ENCODE assay signal across 9 cellular contexts in genomic region chr21:38804030-38804616, GRCh38. TPM values are rescaled to one million over a fixed set of nuclear protein-coding genes. Genes with fewer than 3 reads are reported as not detected.
DNase-seq lines count a peak whose midpoint lies in the region; ATAC-seq, FAIRE-seq and TF ChIP-seq lines count a peak whose summit lies in the region.
"Had no signal": no experiment of that assay in that cellular context is flagged by ENCODE, and none has a peak within 500 bp of the region (broad histone marks: within the 10 kb centered on the region; RNA-seq: fewer than 3 reads in every experiment).

No MANE protein-coding gene starts in this region.

- TF ChIP-seq CTCF in liver (IDR thresholded peaks at IDR 0.05; ENCODE audit: low read depth, low read length, missing input control) = no peak
- TF ChIP-seq CTCF in HepG2 (CRISPR knock-in tag; IDR thresholded peaks at IDR 0.05) = no peak
- no peak for TF ChIP-seq CTCF in brain (conservative IDR thresholded peaks at IDR 0.05)

- intact Hi-C loops in HepG2 (cut with micrococcal nuclease; ENCODE audit: unreplicated experiment) = loop anchor here (10.0 kb wide), 1 partner anchor 331 kb away; no protein-coding TSS in a partner anchor

- DNase-seq in HepG2 (ENCODE audit: low spot score) (no peak), NCI-H128 (lab: John Stamatoyannopoulos, UW; ENCODE audit: unreplicated experiment) (no peak), HPDE6-E6E7 (ENCODE audit: extremely low spot score) (no peak), medulla oblongata (ENCODE audit: extremely low spot score) (no peak)

- POLR2A ChIA-PET in HepG2 (lab: Yijun Ruan, JAX) = interaction anchor here (4.2 kb wide), 1 partner anchor 16 kb away, joined by 28 read pairs; no protein-coding TSS in a partner anchor

- H3K27me3 ChIP-seq in liver (ENCODE audit: control insufficient read depth in 4 of 4, insufficient read depth in 4 of 4, low read length in 3 of 4) (no peaks in the 10 kb centered on the region), HepG2 (ENCODE audit: control insufficient read depth in 1 of 2, insufficient read depth in 2 of 2, low read length in 2 of 2) (no peaks in the 10 kb centered on the region; a peak in 1 of 5 replicates), mucosa of rectum (ENCODE audit: control insufficient read depth in 2 of 2, insufficient read depth in 2 of 2, low read length in 2 of 2) (no peaks in the 10 kb centered on the region)

- H3K27me3 Mint-ChIP-seq in brain = peaks cover 34% of the 10 kb centered on the region

- no peak overlapping the region for H3K4me2 ChIP-seq in HepG2 (ENCODE audit: low read depth, low read length)

- peaks cover 31% of the 10 kb centered on the region for H3K79me2 ChIP-seq in HepG2 (ENCODE audit: insufficient read depth, low read length)

- peaks cover 0 to 8% (median 0%) of the 10 kb centered on the region in 4 donors for H3K36me3 ChIP-seq in liver (ENCODE audit: control insufficient read depth in 4 of 4, insufficient read depth in 3 of 4, low read depth in 1 of 4, low read length in 3 of 4)
- H3K36me3 ChIP-seq in HepG2 (replicated peaks in 1 of 2; ENCODE audit: control insufficient read depth in 1 of 2, insufficient read depth in 2 of 2, low read length in 2 of 2) = peaks cover under 1 to 2% of the 10 kb centered on the region in 2 experiments; a peak in 3 of 5 replicates
- H3K36me3 ChIP-seq in mucosa of rectum (ENCODE audit: control insufficient read depth in 2 of 2, insufficient read depth in 2 of 2, low read length in 2 of 2) = peaks cover 0 to 3% of the 10 kb centered on the region in 2 donors

- no peak for TF ChIP-seq POLR2A in HepG2 (IDR thresholded peaks at IDR 0.05; ENCODE audit: insufficient read depth in 1 of 2, low read depth in 2 of 2, low read length in 2 of 2)

- H3K36me3 Mint-ChIP-seq in brain = peaks cover 3% of the 10 kb centered on the region

- H3K4me3 ChIP-seq in liver (ENCODE audit: low read depth in 1 of 3, low read length in 3 of 3) = peak overlapping the region in 1 of 3 donors; percentile 73
- H3K4me3 ChIP-seq in HepG2 (replicated peaks in 1 of 3; ENCODE audit: insufficient read depth in 1 of 3, low read depth in 2 of 3, low read length in 3 of 3) = no peak overlapping the region
- peak overlapping the region; percentile 81 to 93 for H3K4me3 ChIP-seq in mucosa of rectum (ENCODE audit: low read length in 2 of 2)

- peak overlapping the region in 3 of 5 experiments; percentile 67 to 88 (median 76) for H3K27ac Mint-ChIP-seq in brain

- FAIRE-seq in HepG2 (lab: Jason Lieb, UNC) = no peak
- FAIRE-seq: endometrium had no signal

- in situ Hi-C loops in HepG2 (cut with HindIII; ENCODE audit: extremely low pct_ligation_motif_present, low pct_unique_long_range_greater_than_20kb) = loop anchor here (10.0 kb wide), 1 partner anchor 321 kb away; no protein-coding TSS in a partner anchor

- ATAC-seq in HepG2 = no peak
- no peak for ATAC-seq in HG03097 (IDR thresholded peaks at IDR 0.05; ENCODE audit: low FRiP score, unreplicated experiment)

- H4K20me1 ChIP-seq in HepG2 (ENCODE audit: insufficient read depth, low read length) = peaks cover 17% of the 10 kb centered on the region

- peak overlapping the region in 4 of 5 experiments; percentile 79 to 93 (median 88) for H3K4me3 Mint-ChIP-seq in brain

- H3K27ac ChIP-seq in liver (ENCODE audit: low read depth in 1 of 2, low read length in 2 of 2) = peak overlapping the region; percentile 95 to 99
- H3K27ac ChIP-seq in HepG2 (ENCODE audit: extremely low read length, insufficient read depth, low read length) = no peak overlapping the region
- peak overlapping the region; percentile 97 to 98 for H3K27ac ChIP-seq in mucosa of rectum (ENCODE audit: low read depth in 2 of 2, low read length in 2 of 2)

- BruUV-seq in HepG2 (replicated peaks; lab: Mats Ljungman, UMichigan) = no TSS peak

- H3K9me3 Mint-ChIP-seq in brain = peaks cover 0 to 2% (median 0%) of the 10 kb centered on the region in 5 experiments

- TF ChIP-seq RAD21 in liver (IDR thresholded peaks at IDR 0.05) (no peak), HepG2 (CRISPR knock-in tag; IDR thresholded peaks at IDR 0.05) (no peak)

- H3K4me1 ChIP-seq in liver (ENCODE audit: control insufficient read depth in 4 of 4, insufficient read depth in 4 of 4, low read length in 3 of 4) (peaks cover 0 to 13% (median 4%) of the 10 kb centered on the region in 4 donors), HepG2 (ENCODE audit: insufficient read depth, low read length) (peaks cover 74% of the 10 kb centered on the region), mucosa of rectum (ENCODE audit: control insufficient read depth in 2 of 2, insufficient read depth in 2 of 2, low read length in 2 of 2) (peaks cover 26 to 36% of the 10 kb centered on the region in 2 donors)

- no peak overlapping the region for H2AFZ ChIP-seq in HepG2 (ENCODE audit: low read length)

- H3K9ac ChIP-seq in liver (ENCODE audit: low read depth in 1 of 2, low read length in 2 of 2) (no peak overlapping the region), HepG2 (ENCODE audit: insufficient read depth, low read depth, low read length) (no peak overlapping the region), mucosa of rectum (ENCODE audit: low read depth in 1 of 2, low read length in 2 of 2) (peak overlapping the region; percentile 20 to 98)

- H3K4me1 Mint-ChIP-seq in brain = peaks cover 48% of the 10 kb centered on the region

- CTCF ChIA-PET in HepG2 (lab: Yijun Ruan, JAX; ENCODE audit: low intra/inter-chr PET ratio, low total read pairs) = no interaction called here

- TF ChIP-seq EP300 in HepG2 (IDR thresholded peaks at IDR 0.05; ENCODE audit: low read depth in 2 of 2, low read length in 2 of 2) (no peak), HepG2 (CRISPR knock-in tag; IDR thresholded peaks at IDR 0.05; ENCODE audit: borderline replicate concordance) (no peak)

- no peaks in the 10 kb centered on the region for H3K9me3 ChIP-seq in liver (ENCODE audit: control insufficient read depth in 4 of 4, low read length in 3 of 4)
- no peaks in the 10 kb centered on the region for H3K9me3 ChIP-seq in HepG2 (ENCODE audit: low read length)
- no peaks in the 10 kb centered on the region for H3K9me3 ChIP-seq in mucosa of rectum (ENCODE audit: control insufficient read depth in 2 of 2, low read length in 2 of 2)

- 82% methylated on average over 6 of the region's 6 CpGs for WGBS in liver
- WGBS in HepG2 (ENCODE audit: low lambda C conversion rate) = 92% methylated on average over 3 of the region's 6 CpGs

TF ChIP-seq in liver, 16 proteins besides CTCF, POLR2A, EP300 and RAD21:
- no peak for TF ChIP-seq HNF4G (IDR thresholded peaks at IDR 0.05)
TF ChIP-seq in liver: peak in this region for 0.

TF ChIP-seq in HepG2, 621 proteins besides CTCF, POLR2A, EP300 and RAD21 (continues in another document):
- no peak for TF ChIP-seq ZNF280D (CRISPR knock-in tag; IDR thresholded peaks at IDR 0.05)

RNA-seq across cellular contexts. Expression of gene ETS2, which starts 1.6 kb away (rescaled TPM):
- total RNA-seq in liver = 10 to 100 TPM; 20.2 to 90.7 TPM
- polyA plus RNA-seq in liver = 10 to 100 TPM; 40.8 to 42.8 TPM
- total RNA-seq in HepG2 (2016; rRNA removed; fragmentation: Illumina TruSeq; extraction: Trizol) = 24.6 and 28.2 TPM in 2 replicates
- 3.8 and 4.0 TPM in 2 replicates for total RNA-seq in HepG2 (2016; cell fraction: cytosol; rRNA removed; fragmentation: Illumina TruSeq; extraction: Trizol; ENCODE audit: low read depth)
- total RNA-seq in HepG2 (2016; cell fraction: insoluble cytoplasmic fraction; rRNA removed; fragmentation: Illumina TruSeq; extraction: Trizol) = 23.9 and 25.8 TPM in 2 replicates
- total RNA-seq in HepG2 (2016; cell fraction: membrane; rRNA removed; fragmentation: Illumina TruSeq; extraction: Trizol) = 12.7 and 13.7 TPM in 2 replicates
- total RNA-seq in HepG2 (2016; cell fraction: nucleus; rRNA removed; fragmentation: Illumina TruSeq; extraction: Trizol) = 18.7 and 22.0 TPM in 2 replicates
- polyA plus RNA-seq in HepG2 (2011; rRNA removed) = 64.4 and 71.4 TPM in 2 replicates
- 35.2 and 41.5 TPM in 2 replicates for polyA plus RNA-seq in HepG2 (2011; cell fraction: cytosol; rRNA removed)
- polyA plus RNA-seq in HepG2 (2011; cell fraction: nucleus; rRNA removed) = 84.4 and 87.5 TPM in 2 replicates
- 88.7 and 93.9 TPM in 2 replicates for polyA plus RNA-seq in HepG2 (2012)
- polyA plus RNA-seq in HepG2 (2016; cell fraction: cytosol; fragmentation: Illumina TruSeq; extraction: Trizol; ENCODE audit: low read depth) = 4.9 and 5.3 TPM in 2 replicates
- 32.4 and 34.7 TPM in 2 replicates for polyA plus RNA-seq in HepG2 (2016; cell fraction: insoluble cytoplasmic fraction; fragmentation: Illumina TruSeq; extraction: Trizol; ENCODE audit: low read depth)
- 11.1 and 13.2 TPM in 2 replicates for polyA plus RNA-seq in HepG2 (2016; cell fraction: membrane; fragmentation: Illumina TruSeq; extraction: Trizol; ENCODE audit: low read depth)
- 37.6 and 39.9 TPM in 2 replicates for polyA plus RNA-seq in HepG2 (2016; cell fraction: nucleus; fragmentation: Illumina TruSeq; extraction: Trizol; ENCODE audit: insufficient read depth, low read depth)
- polyA minus RNA-seq in HepG2 (2011; rRNA and poly(A)+ RNA removed; ENCODE audit: low replicate concordance) = 29.2 and 54.2 TPM in 2 replicates
- polyA minus RNA-seq in HepG2 (2011; cell fraction: cytosol; rRNA and poly(A)+ RNA removed) = 54.7 and 59.7 TPM in 2 replicates
- 39.1 and 52.8 TPM in 2 replicates for polyA minus RNA-seq in HepG2 (2011; cell fraction: nucleus; rRNA and poly(A)+ RNA removed)
- polyA plus RNA-seq in brain (ENCODE audit: insufficient read depth, low read depth, low replicate concordance) = 88.1 TPM

Comparison
In these comparisons a context has a peak if more than half of its experiments do, and no peak if none do; other contexts are left out.
1. H3K4me3 ChIP-seq: peak in mucosa of rectum (2 of 2); none in HepG2 (0 of 3).
2. H3K9ac ChIP-seq: peak in mucosa of rectum (2 of 2); none in liver (0 of 2) and HepG2 (single experiment).